ENCODE assay signal across 23 cellular contexts in genomic region chr13:20442798-20443381, GRCh38.
DNase-seq lines count a peak whose midpoint lies in the region; ATAC-seq and TF ChIP-seq lines count a peak whose summit lies in the region.
"Had no signal": no experiment of that assay in that cellular context is flagged by ENCODE, and none has a peak within 500 bp of the region (broad histone marks: within the 10 kb centered on the region; RNA-seq: fewer than 3 reads in every experiment).

No MANE protein-coding gene starts in this region.

- ATAC-seq in CD4-positive, CD25-positive, alpha-beta regulatory T cell (ENCODE audit: low read depth in 2 of 2), result no peak
- ATAC-seq in mucosa of descending colon (peak; percentile 92), HG03139 (IDR thresholded peaks at IDR 0.05; ENCODE audit: unreplicated experiment) (no peak), GM21825 (IDR thresholded peaks at IDR 0.05; ENCODE audit: unreplicated experiment) (no peak)
- ATAC-seq: activated CD8-positive, alpha-beta memory T cell treated with anti-CD3 and anti-CD28 coated beads, Interleukin-2, amount 10 ng/mL, durations not matched to agents 7 days and 5 days; activated T-helper 17 cell treated with anti-CD3 and anti-CD28 coated beads, Interleukin-2, amount 50 U/mL, for 72 hours; gastrocnemius medialis; natural killer cell had no signal

- peak overlapping the region in 1 of 4 donors; percentile 45 for H3K4me3 Mint-ChIP-seq in CD4-positive, CD25-positive, alpha-beta regulatory T cell
- H3K4me3 Mint-ChIP-seq: activated CD8-positive, alpha-beta memory T cell treated with anti-CD3 and anti-CD28 coated beads, Interleukin-2, amount 10 ng/mL, durations not matched to agents 7 days and 5 days; activated T-helper 17 cell treated with anti-CD3 and anti-CD28 coated beads, Interleukin-2, amount 50 U/mL, for 72 hours; dendritic cell treated with granulocyte-macrophage colony-stimulating factor and Interleukin-4, amounts not matched to agents 40 ng/mL and 50 ng/mL, for 4 days; natural killer cell had no signal

- H3K9me3 Mint-ChIP-seq in CD4-positive, CD25-positive, alpha-beta regulatory T cell, result peaks cover 0 to 12% (median 2%) of the 10 kb centered on the region in 7 donors

- no peak overlapping the region for H3K27ac ChIP-seq in CD4-positive, CD25-positive, alpha-beta regulatory T cell (ENCODE audit: insufficient read depth, low read length, poor library complexity, severe bottlenecking)
- H3K27ac ChIP-seq in HUES48 (ENCODE audit: low read depth, low read length), result peak overlapping the region; percentile 48
- H3K27ac ChIP-seq: C4-2B, gastrocnemius medialis, parathyroid adenoma, sigmoid colon, suprapubic skin had no signal

- H3K4me1 ChIP-seq in CD4-positive, CD25-positive, alpha-beta regulatory T cell (ENCODE audit: control insufficient read depth, insufficient read depth, low read length, poor library complexity, severe bottlenecking), result no peaks in the 10 kb centered on the region
- H3K4me1 ChIP-seq in HUES48 (ENCODE audit: control insufficient read depth, insufficient read depth, low read length), result peaks cover 20% of the 10 kb centered on the region
- peaks cover 16% of the 10 kb centered on the region for H3K4me1 ChIP-seq in mucosa of descending colon (ENCODE audit: low read depth)
- H3K4me1 ChIP-seq: gastrocnemius medialis, parathyroid adenoma, sigmoid colon had no signal

- H3K27me3 ChIP-seq in CD4-positive, CD25-positive, alpha-beta regulatory T cell (ENCODE audit: control insufficient read depth, insufficient read depth, low read length), result no peaks in the 10 kb centered on the region
- H3K27me3 ChIP-seq in HUES48 (ENCODE audit: control insufficient read depth, insufficient read depth, low read length), result no peaks in the 10 kb centered on the region
- H3K27me3 ChIP-seq: gastrocnemius medialis, sigmoid colon, suprapubic skin had no signal

- H3K36me3 Mint-ChIP-seq in CD4-positive, CD25-positive, alpha-beta regulatory T cell, result peaks cover 28% of the 10 kb centered on the region

- H3K36me3 ChIP-seq in CD4-positive, CD25-positive, alpha-beta regulatory T cell (ENCODE audit: control insufficient read depth, insufficient read depth, low read length), result no peaks in the 10 kb centered on the region
- H3K36me3 ChIP-seq in HUES48 (ENCODE audit: control insufficient read depth, insufficient read depth, low read length) (no peaks in the 10 kb centered on the region), mucosa of descending colon (ENCODE audit: low read depth) (no peaks in the 10 kb centered on the region)
- H3K36me3 ChIP-seq: gastrocnemius medialis, suprapubic skin had no signal

- no peak overlapping the region for H3K4me3 ChIP-seq in CD4-positive, CD25-positive, alpha-beta regulatory T cell (ENCODE audit: low read depth, low read length)
- H3K4me3 ChIP-seq in HUES48 (ENCODE audit: low read depth, low read length), result no peak overlapping the region
- H3K4me3 ChIP-seq in epithelial cell of esophagus (ENCODE audit: low read length), result no peak overlapping the region
- no peak overlapping the region for H3K4me3 ChIP-seq in mucosa of descending colon
- H3K4me3 ChIP-seq: gastrocnemius medialis, sigmoid colon, suprapubic skin had no signal

- intact Hi-C loops in mucosa of descending colon (cut with DNase I, micrococcal nuclease), result no loop called here

- no peak for DNase-seq in CD4-positive, CD25-positive, alpha-beta regulatory T cell
- peak; percentile 38 for DNase-seq in epithelial cell of esophagus (ENCODE audit: low read depth)
- peak; percentile 74 to 90 (median 83) for DNase-seq in mucosa of descending colon
- DNase-seq in cerebellar nuclear complex (lab: John Stamatoyannopoulos, UW), result no peak
- DNase-seq in SIG-M5 (lab: John Stamatoyannopoulos, UW), result no peak
- DNase-seq: activated CD4-positive, alpha-beta T cell treated with anti-CD3 and anti-CD28 coated beads for 1 hour; activated CD8-positive, alpha-beta memory T cell treated with anti-CD3 and anti-CD28 coated beads, Interleukin-2, amount 10 ng/mL, durations not matched to agents 7 days and 5 days; gastrocnemius medialis; Karpas-422; natural killer cell; NCI-H1048; NCI-H1930; NCI-H446 treated with DMSO at 0.1 percent for 48 hours; sigmoid colon; SW 1271 had no signal

- TF ChIP-seq CTCF in epithelial cell of esophagus (IDR thresholded peaks at IDR 0.05; ENCODE audit: insufficient read depth, low read depth, low read length, missing control alignments) (no peak), mucosa of descending colon (IDR thresholded peaks at IDR 0.05) (no peak)

- H3K9ac ChIP-seq in HUES48 (ENCODE audit: low read depth, low read length), result no peak overlapping the region
- H3K9ac ChIP-seq: parathyroid adenoma had no signal

- H3K27ac Mint-ChIP-seq in CD4-positive, CD25-positive, alpha-beta regulatory T cell, result peak overlapping the region in 2 of 3 donors; percentile 52 to 76
- H3K27ac Mint-ChIP-seq: activated CD8-positive, alpha-beta memory T cell treated with anti-CD3 and anti-CD28 coated beads, Interleukin-2, amount 10 ng/mL, durations not matched to agents 7 days and 5 days; activated T-helper 17 cell treated with anti-CD3 and anti-CD28 coated beads, Interleukin-2, amount 50 U/mL, for 72 hours; dendritic cell treated with granulocyte-macrophage colony-stimulating factor and Interleukin-4, amounts not matched to agents 40 ng/mL and 50 ng/mL, for 4 days; natural killer cell had no signal

- H3K27me3 Mint-ChIP-seq in CD4-positive, CD25-positive, alpha-beta regulatory T cell, result no peaks in the 10 kb centered on the region
- H3K27me3 Mint-ChIP-seq: activated CD8-positive, alpha-beta memory T cell treated with anti-CD3 and anti-CD28 coated beads, Interleukin-2, amount 10 ng/mL, durations not matched to agents 7 days and 5 days; activated T-helper 17 cell treated with anti-CD3 and anti-CD28 coated beads, Interleukin-2, amount 50 U/mL, for 72 hours; dendritic cell treated with granulocyte-macrophage colony-stimulating factor and Interleukin-4, amounts not matched to agents 40 ng/mL and 50 ng/mL, for 4 days had no signal

- peaks cover 7 to 11% of the 10 kb centered on the region in 2 experiments for H3K9me3 ChIP-seq in CD4-positive, CD25-positive, alpha-beta regulatory T cell (ENCODE audit: control insufficient read depth in 2 of 2, low read length in 2 of 2)
- H3K9me3 ChIP-seq in HUES48 (ENCODE audit: control insufficient read depth, insufficient read depth, low read length) (0 out of 2 replicates have a peak, but pooled peaks cover under 1% of the 10 kb centered on the region), mucosa of descending colon (no peaks in the 10 kb centered on the region)
- H3K9me3 ChIP-seq: gastrocnemius medialis had no signal

- peaks cover 3 to 18% (median 7%) of the 10 kb centered on the region in 4 donors for H3K4me1 Mint-ChIP-seq in CD4-positive, CD25-positive, alpha-beta regulatory T cell

Comparison
In these comparisons a context has a peak if more than half of its experiments do, and no peak if none do; other contexts are left out.
1. DNase-seq: peak in epithelial cell of esophagus (single experiment) and mucosa of descending colon (3 of 3); none in CD4-positive, CD25-positive, alpha-beta regulatory T cell (0 of 3), cerebellar nuclear complex (0 of 2) and SIG-M5 (single experiment).